In the genomic region with DNA sequence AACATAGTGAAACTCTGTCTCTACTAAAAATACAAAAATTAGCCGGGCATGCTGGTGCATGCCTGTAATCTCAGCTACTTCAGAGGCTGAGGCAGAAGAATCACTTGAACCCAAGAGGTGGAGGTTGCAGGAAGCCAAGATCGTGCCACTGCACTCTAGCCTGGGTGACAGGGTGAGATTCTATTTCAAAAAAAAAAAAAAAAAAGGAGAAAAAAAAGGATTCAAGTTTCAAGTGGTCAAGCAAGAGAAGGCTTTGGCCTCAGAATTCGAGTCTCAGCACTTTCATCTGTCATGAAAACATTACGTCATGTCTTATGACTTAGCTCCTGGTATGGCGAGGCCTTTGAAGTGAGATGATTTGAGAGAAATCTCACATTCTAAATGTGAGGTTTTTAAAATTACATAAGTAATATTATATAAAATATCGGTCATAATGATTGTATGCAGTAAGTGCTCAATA, we compare ENCODE assay signal across 15 cellular contexts. TPM values are rescaled to one million over a fixed set of nuclear protein-coding genes. Genes with fewer than 3 reads are reported as not detected.
DNase-seq lines count a peak whose midpoint lies in the region; ATAC-seq and TF ChIP-seq lines count a peak whose summit lies in the region.
"Had no signal": no experiment of that assay in that cellular context is flagged by ENCODE, and none has a peak within 500 bp of the region (broad histone marks: within the 10 kb centered on the region; RNA-seq: fewer than 3 reads in every experiment).

No MANE protein-coding gene starts in this region.

- H3K9ac ChIP-seq in OCI-LY3 (ENCODE audit: low read length) = peak overlapping the region; percentile 66; the same call in 1 of the 2 replicates

- no peak for TF ChIP-seq CTCF in OCI-LY3 (IDR thresholded peaks at IDR 0.05; ENCODE audit: low read depth, low read length)

- intact Hi-C loops in right cardiac atrium (cut with DNase I) = no loop called here

- H3K36me3 ChIP-seq in OCI-LY3 (replicated peaks; ENCODE audit: low read depth, low read length) = peaks cover 32% of the 10 kb centered on the region
- H3K36me3 ChIP-seq: HAP-1, vagina had no signal

- no peaks in the 10 kb centered on the region for H3K27me3 ChIP-seq in OCI-LY3 (ENCODE audit: low read depth, low read length)
- no peaks in the 10 kb centered on the region for H3K27me3 ChIP-seq in right cardiac atrium (ENCODE audit: control insufficient read depth, insufficient read depth)
- H3K27me3 ChIP-seq: vagina had no signal

- H3K27ac ChIP-seq in OCI-LY3 (ENCODE audit: low read length) (peak overlapping the region; percentile 86), right cardiac atrium (ENCODE audit: low read length) (no peak overlapping the region)
- H3K27ac ChIP-seq: vagina had no signal

- ATAC-seq in GM18499 (IDR thresholded peaks at IDR 0.05; ENCODE audit: insufficient read depth, unreplicated experiment) = peak; percentile 16
- peak; percentile 21 for ATAC-seq in GM19467 (IDR thresholded peaks at IDR 0.05; ENCODE audit: unreplicated experiment)
- peak; percentile 22 for ATAC-seq in HG02938 (IDR thresholded peaks at IDR 0.05; ENCODE audit: unreplicated experiment)
- ATAC-seq in right cardiac atrium = no peak
- ATAC-seq: natural killer cell treated with Interleukin-12 subunit alpha and Interleukin-12 subunit beta and Interleukin-15 and Interleukin-18, amount 100 ng/mL, for 72 hours had no signal

- peak overlapping the region; percentile 73 for H3K4me2 ChIP-seq in OCI-LY3 (ENCODE audit: low read length)
- H3K4me2 ChIP-seq: smooth muscle cell had no signal

- H3K9me3 ChIP-seq in OCI-LY3 (ENCODE audit: insufficient read depth, low read length) (peaks cover 41% of the 10 kb centered on the region), right cardiac atrium (ENCODE audit: control insufficient read depth, low read length) (no peaks in the 10 kb centered on the region)
- H3K9me3 ChIP-seq: HAP-1, vagina had no signal

- H2AFZ ChIP-seq in OCI-LY3 (ENCODE audit: low read depth, low read length) = no peak overlapping the region

- no peaks in the 10 kb centered on the region for H4K20me1 ChIP-seq in OCI-LY3 (ENCODE audit: insufficient read depth, low read length)

- H3K4me1 ChIP-seq in OCI-LY3 (ENCODE audit: low read length) (peaks cover 38% of the 10 kb centered on the region), right cardiac atrium (ENCODE audit: control insufficient read depth, insufficient read depth, low read length) (no peaks in the 10 kb centered on the region)
- H3K4me1 ChIP-seq: HAP-1, vagina had no signal

- DNase-seq in activated CD8-positive, alpha-beta memory T cell treated with anti-CD3 and anti-CD28 coated beads, Interleukin-2, amount 50 U/mL, for 48 hours = no peak
- DNase-seq in right cardiac atrium = no peak
- no peak for DNase-seq in midbrain (lab: John Stamatoyannopoulos, UW)
- DNase-seq in stimulated activated CD4-positive, alpha-beta T cell treated with anti-CD3 and anti-CD28 coated beads, Interleukin-4, amount 100 ng/mL, for 4 hours = no peak
- DNase-seq: activated CD8-positive, alpha-beta memory T cell treated with anti-CD3 and anti-CD28 coated beads for 24 hours; T-helper 1 cell had no signal

- H3K79me2 ChIP-seq in OCI-LY3 (ENCODE audit: low read length) = no peaks in the 10 kb centered on the region

- WGBS in right cardiac atrium = 79% methylated on average over 6 of the region's 6 CpGs

- H3K4me3 ChIP-seq in OCI-LY3 (ENCODE audit: low read length) = peak overlapping the region; percentile 41; the same call in 1 of the 2 replicates
- H3K4me3 ChIP-seq in right cardiac atrium (ENCODE audit: low read length) = no peak overlapping the region
- H3K4me3 ChIP-seq: coronary artery, HAP-1, smooth muscle cell, vagina had no signal

RNA-seq across cellular contexts. Expression of gene DHRSX, which starts 21.2 kb away (rescaled TPM):
- total RNA-seq in right cardiac atrium = 10 to 100 TPM; 24.1 to 43.7 (median 34.0) TPM
- 22.2 TPM for polyA plus RNA-seq in right cardiac atrium

RNA-seq across cellular contexts. Expression of gene ZBED1, which starts 21.2 kb away (rescaled TPM):
- 10 to 100 TPM; 25.6 to 61.6 (median 33.1) TPM for total RNA-seq in right cardiac atrium
- 29.4 TPM for polyA plus RNA-seq in right cardiac atrium

Comparison
In these comparisons a context has a peak if more than half of its experiments do, and no peak if none do; other contexts are left out.
1. ATAC-seq: peak in GM18499 (single experiment), GM19467 (single experiment) and HG02938 (single experiment); none in right cardiac atrium (0 of 2).